18 cellular contexts compared by ENCODE assay signal in the genomic region with DNA sequence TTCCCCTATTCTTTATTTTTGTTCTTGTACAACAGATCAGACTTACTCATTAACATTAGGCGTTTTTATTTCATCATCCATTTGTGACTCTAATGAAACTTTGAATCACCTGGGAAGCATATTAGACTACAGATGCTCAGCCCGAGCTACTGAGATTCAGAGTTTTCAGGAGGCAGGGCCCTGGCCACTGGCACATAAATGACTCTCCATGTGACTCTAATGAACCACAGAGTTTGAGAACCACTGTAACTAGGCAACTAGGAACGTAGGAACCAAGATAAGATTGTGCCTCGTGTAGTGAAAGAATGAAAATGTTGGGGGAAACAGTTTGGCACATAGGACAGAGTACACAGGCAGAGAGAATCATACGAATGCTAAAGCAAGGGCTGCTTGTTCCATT.
A peak's percentile ranks its signal among the peaks of the same experiment; 100 is the strongest.
DNase-seq lines count a peak whose midpoint lies in the region; ATAC-seq, FAIRE-seq and TF ChIP-seq lines count a peak whose summit lies in the region.
"Had no signal": no experiment of that assay in that cellular context is flagged by ENCODE, and none has a peak within 500 bp of the region (broad histone marks: within the 10 kb centered on the region; RNA-seq: fewer than 3 reads in every experiment).

No MANE protein-coding gene starts in this region.

- no peak overlapping the region for H3K4ac ChIP-seq in mesendoderm (ENCODE audit: low read depth, low read length)

- H3K79me1 ChIP-seq in mesendoderm (ENCODE audit: low read length), result no peaks in the 10 kb centered on the region

- no peak overlapping the region for H4K5ac ChIP-seq in mesendoderm (ENCODE audit: low read length)

- H3K27me3 ChIP-seq in mesendoderm (ENCODE audit: insufficient read depth, low read length, poor library complexity) (no peaks in the 10 kb centered on the region), dorsolateral prefrontal cortex (no peaks in the 10 kb centered on the region)

- no peak overlapping the region for H2BK120ac ChIP-seq in mesendoderm (ENCODE audit: low read depth, low read length)

- no peak overlapping the region for H2BK5ac ChIP-seq in mesendoderm (ENCODE audit: low read length)

- no peak for TF ChIP-seq CTCF in astrocyte of the spinal cord (IDR thresholded peaks at IDR 0.05; ENCODE audit: low read depth, low read length)
- TF ChIP-seq CTCF in dorsolateral prefrontal cortex (IDR thresholded peaks at IDR 0.05 in 54 of 56, conservative IDR thresholded peaks at IDR 0.05 in 2 of 56; ENCODE audit: low read depth in 1 of 56, partially characterized antibody in 56 of 56), result no peak

- no peak for ATAC-seq in GM19395 (IDR thresholded peaks at IDR 0.05; ENCODE audit: unreplicated experiment)
- no peak for ATAC-seq in activated CD4-positive, CD25-positive, alpha-beta regulatory T cell treated with anti-CD3 and anti-CD28 coated beads, Interleukin-2, amount 50 U/mL, for 24 hours
- ATAC-seq: Right ventricle myocardium inferior had no signal

- H3K18ac ChIP-seq in mesendoderm (ENCODE audit: low read length), result no peak overlapping the region

- no peak overlapping the region for H3K4me2 ChIP-seq in mesendoderm (ENCODE audit: low read length)

- in situ Hi-C loops in astrocyte of the spinal cord (cut with HindIII; ENCODE audit: low sequenced_read_pairs), result no loop called here

- H3K36me3 ChIP-seq in mesendoderm (ENCODE audit: control insufficient read depth, insufficient read depth, low read length), result no peaks in the 10 kb centered on the region

- no peak overlapping the region for H3K56ac ChIP-seq in mesendoderm (ENCODE audit: low read length)

- H2AK5ac ChIP-seq in mesendoderm (ENCODE audit: low read length), result no peak overlapping the region

- DNase-seq in Ammon's horn (ENCODE audit: low spot score), result peak; percentile 9
- no peak for DNase-seq in HTR-8/SVneo (ENCODE audit: insufficient read length, low spot score)
- DNase-seq in astrocyte of the spinal cord (ENCODE audit: low read depth, low spot score), result peak; percentile 9
- peak; percentile 6 for DNase-seq in mesendoderm
- no peak for DNase-seq in stimulated activated naive CD4-positive, alpha-beta T cell (lab: John Stamatoyannopoulos, UW)
- DNase-seq in dorsolateral prefrontal cortex, result no peak
- DNase-seq: CD4-positive, CD25-positive, alpha-beta regulatory T cell; DND-41; KG1; NCI-H1105; NCI-H146; NCI-H2029; NCI-H2171; NCI-H345 had no signal

- WGBS in mesendoderm (ENCODE audit: extremely low coverage, insufficient coverage, low lambda C conversion rate), result no CpG with 5 or more reads among the region's 5 CpGs

- no peaks in the 10 kb centered on the region for H3K4me1 ChIP-seq in mesendoderm (ENCODE audit: control insufficient read depth, low read depth, low read length)

- no peak overlapping the region for H4K8ac ChIP-seq in mesendoderm (ENCODE audit: low read depth, low read length)

- no peak overlapping the region for H3K23ac ChIP-seq in mesendoderm (ENCODE audit: low read length)

- no peak overlapping the region for H2BK15ac ChIP-seq in mesendoderm (replicated peaks; ENCODE audit: low read depth)

- H3K27ac ChIP-seq in mesendoderm (ENCODE audit: low read depth, low read length) (no peak overlapping the region), dorsolateral prefrontal cortex (no peak overlapping the region)

- intact Hi-C loops in dorsolateral prefrontal cortex (cut with DNase I), result no loop called here

- no peak overlapping the region for H3K9ac ChIP-seq in mesendoderm (ENCODE audit: low read length)

- H3K79me2 ChIP-seq in mesendoderm (ENCODE audit: control insufficient read depth, insufficient read depth, low read length), result no peaks in the 10 kb centered on the region

- peak; percentile 36 for FAIRE-seq in HTR-8/SVneo (lab: Jason Lieb, UNC)
- FAIRE-seq: GM12892 had no signal

- no peak overlapping the region for H3K4me3 ChIP-seq in astrocyte of the spinal cord (ENCODE audit: low read depth, low read length)
- H3K4me3 ChIP-seq in mesendoderm (ENCODE audit: low read length), result no peak overlapping the region
- no peak overlapping the region for H3K4me3 ChIP-seq in dorsolateral prefrontal cortex

Comparison
In these comparisons a context has a peak if more than half of its experiments do, and no peak if none do; other contexts are left out.
1. DNase-seq: peak in Ammon's horn (single experiment), astrocyte of the spinal cord (single experiment) and mesendoderm (single experiment); none in HTR-8/SVneo (single experiment), stimulated activated naive CD4-positive, alpha-beta T cell (0 of 6) and dorsolateral prefrontal cortex (0 of 10).